ENCODE assay signal across 2 cellular contexts in the genomic region with DNA sequence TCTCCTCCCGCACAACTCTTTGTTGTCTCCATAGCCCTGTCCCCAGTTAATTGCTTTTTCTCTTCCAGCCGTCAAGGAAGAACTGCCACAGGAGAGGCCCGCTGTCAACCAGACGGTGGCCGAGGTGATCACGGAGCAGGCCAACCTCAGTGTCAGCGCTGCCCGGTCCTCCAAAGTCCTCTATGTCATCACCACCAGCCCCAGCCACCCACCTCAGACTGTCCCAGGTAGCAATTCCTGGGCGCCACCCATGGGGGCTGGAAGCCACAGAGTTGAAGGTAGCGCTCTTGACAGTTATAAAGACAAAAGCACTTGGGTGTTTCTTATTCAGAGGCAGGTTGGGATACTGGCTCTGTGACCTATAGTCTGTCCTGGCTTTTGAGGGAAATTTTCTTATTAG.
A peak's percentile ranks its signal among the peaks of the same experiment; 100 is the strongest.
TF ChIP-seq lines count a peak whose summit lies in the region.

No MANE protein-coding gene starts in this region.

TF ChIP-seq in K562, 482 proteins besides CTCF, POLR2A, EP300 and RAD21 (continued from another document):
- no peak for TF ChIP-seq HNRNPLL (IDR thresholded peaks at IDR 0.05; ENCODE audit: low read depth, low read length, poor library complexity, severe bottlenecking)
- TF ChIP-seq, protein P1, sequence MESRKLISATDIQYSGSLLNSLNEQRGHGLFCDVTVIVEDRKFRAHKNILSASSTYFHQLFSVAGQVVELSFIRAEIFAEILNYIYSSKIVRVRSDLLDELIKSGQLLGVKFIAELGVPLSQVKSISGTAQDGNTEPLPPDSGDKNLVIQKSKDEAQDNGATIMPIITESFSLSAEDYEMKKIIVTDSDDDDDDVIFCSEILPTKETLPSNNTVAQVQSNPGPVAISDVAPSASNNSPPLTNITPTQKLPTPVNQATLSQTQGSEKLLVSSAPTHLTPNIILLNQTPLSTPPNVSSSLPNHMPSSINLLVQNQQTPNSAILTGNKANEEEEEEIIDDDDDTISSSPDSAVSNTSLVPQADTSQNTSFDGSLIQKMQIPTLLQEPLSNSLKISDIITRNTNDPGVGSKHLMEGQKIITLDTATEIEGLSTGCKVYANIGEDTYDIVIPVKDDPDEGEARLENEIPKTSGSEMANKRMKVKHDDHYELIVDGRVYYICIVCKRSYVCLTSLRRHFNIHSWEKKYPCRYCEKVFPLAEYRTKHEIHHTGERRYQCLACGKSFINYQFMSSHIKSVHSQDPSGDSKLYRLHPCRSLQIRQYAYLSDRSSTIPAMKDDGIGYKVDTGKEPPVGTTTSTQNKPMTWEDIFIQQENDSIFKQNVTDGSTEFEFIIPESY (CRISPR knock-in tag; IDR thresholded peaks at IDR 0.05) = peak; percentile 85
- TF ChIP-seq MYBL2 (IDR thresholded peaks at IDR 0.05; ENCODE audit: low read depth) = no peak
- no peak for TF ChIP-seq MYBL2 (CRISPR knock-in tag; IDR thresholded peaks at IDR 0.05; ENCODE audit: borderline replicate concordance)
- no peak for TF ChIP-seq TOE1 (IDR thresholded peaks at IDR 0.05; ENCODE audit: borderline replicate concordance)
- no peak for TF ChIP-seq TOE1 (CRISPR knock-in tag; IDR thresholded peaks at IDR 0.05; ENCODE audit: borderline replicate concordance, low read depth)

TF ChIP-seq in GM23338, 12 proteins besides CTCF, POLR2A, EP300 and RAD21:
- TF ChIP-seq, protein P2, sequence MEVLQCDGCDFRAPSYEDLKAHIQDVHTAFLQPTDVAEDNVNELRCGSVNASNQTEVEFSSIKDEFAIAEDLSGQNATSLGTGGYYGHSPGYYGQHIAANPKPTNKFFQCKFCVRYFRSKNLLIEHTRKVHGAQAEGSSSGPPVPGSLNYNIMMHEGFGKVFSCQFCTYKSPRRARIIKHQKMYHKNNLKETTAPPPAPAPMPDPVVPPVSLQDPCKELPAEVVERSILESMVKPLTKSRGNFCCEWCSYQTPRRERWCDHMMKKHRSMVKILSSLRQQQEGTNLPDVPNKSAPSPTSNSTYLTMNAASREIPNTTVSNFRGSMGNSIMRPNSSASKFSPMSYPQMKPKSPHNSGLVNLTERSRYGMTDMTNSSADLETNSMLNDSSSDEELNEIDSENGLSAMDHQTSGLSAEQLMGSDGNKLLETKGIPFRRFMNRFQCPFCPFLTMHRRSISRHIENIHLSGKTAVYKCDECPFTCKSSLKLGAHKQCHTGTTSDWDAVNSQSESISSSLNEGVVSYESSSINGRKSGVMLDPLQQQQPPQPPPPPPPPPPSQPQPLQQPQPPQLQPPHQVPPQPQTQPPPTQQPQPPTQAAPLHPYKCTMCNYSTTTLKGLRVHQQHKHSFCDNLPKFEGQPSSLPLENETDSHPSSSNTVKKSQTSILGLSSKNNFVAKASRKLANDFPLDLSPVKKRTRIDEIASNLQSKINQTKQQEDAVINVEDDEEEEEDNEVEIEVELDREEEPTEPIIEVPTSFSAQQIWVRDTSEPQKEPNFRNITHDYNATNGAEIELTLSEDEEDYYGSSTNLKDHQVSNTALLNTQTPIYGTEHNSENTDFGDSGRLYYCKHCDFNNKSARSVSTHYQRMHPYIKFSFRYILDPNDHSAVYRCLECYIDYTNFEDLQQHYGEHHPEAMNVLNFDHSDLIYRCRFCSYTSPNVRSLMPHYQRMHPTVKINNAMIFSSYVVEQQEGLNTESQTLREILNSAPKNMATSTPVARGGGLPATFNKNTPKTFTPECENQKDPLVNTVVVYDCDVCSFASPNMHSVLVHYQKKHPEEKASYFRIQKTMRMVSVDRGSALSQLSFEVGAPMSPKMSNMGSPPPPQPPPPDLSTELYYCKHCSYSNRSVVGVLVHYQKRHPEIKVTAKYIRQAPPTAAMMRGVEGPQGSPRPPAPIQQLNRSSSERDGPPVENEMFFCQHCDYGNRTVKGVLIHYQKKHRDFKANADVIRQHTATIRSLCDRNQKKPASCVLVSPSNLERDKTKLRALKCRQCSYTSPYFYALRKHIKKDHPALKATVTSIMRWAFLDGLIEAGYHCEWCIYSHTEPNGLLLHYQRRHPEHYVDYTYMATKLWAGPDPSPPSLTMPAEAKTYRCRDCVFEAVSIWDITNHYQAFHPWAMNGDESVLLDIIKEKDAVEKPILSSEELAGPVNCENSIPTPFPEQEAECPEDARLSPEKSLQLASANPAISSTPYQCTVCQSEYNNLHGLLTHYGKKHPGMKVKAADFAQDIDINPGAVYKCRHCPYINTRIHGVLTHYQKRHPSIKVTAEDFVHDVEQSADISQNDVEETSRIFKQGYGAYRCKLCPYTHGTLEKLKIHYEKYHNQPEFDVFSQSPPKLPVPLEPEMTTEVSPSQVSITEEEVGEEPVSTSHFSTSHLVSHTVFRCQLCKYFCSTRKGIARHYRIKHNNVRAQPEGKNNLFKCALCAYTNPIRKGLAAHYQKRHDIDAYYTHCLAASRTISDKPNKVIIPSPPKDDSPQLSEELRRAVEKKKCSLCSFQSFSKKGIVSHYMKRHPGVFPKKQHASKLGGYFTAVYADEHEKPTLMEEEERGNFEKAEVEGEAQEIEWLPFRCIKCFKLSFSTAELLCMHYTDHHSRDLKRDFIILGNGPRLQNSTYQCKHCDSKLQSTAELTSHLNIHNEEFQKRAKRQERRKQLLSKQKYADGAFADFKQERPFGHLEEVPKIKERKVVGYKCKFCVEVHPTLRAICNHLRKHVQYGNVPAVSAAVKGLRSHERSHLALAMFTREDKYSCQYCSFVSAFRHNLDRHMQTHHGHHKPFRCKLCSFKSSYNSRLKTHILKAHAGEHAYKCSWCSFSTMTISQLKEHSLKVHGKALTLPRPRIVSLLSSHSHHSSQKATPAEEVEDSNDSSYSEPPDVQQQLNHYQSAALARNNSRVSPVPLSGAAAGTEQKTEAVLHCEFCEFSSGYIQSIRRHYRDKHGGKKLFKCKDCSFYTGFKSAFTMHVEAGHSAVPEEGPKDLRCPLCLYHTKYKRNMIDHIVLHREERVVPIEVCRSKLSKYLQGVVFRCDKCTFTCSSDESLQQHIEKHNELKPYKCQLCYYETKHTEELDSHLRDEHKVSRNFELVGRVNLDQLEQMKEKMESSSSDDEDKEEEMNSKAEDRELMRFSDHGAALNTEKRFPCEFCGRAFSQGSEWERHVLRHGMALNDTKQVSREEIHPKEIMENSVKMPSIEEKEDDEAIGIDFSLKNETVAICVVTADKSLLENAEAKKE (CRISPR knock-in tag; IDR thresholded peaks at IDR 0.05) = no peak
- TF ChIP-seq ZNF114 (CRISPR knock-in tag; IDR thresholded peaks at IDR 0.05) = no peak
- no peak for TF ChIP-seq ZNF331 (CRISPR knock-in tag; IDR thresholded peaks at IDR 0.05; ENCODE audit: low read depth)
- TF ChIP-seq, protein P3, sequence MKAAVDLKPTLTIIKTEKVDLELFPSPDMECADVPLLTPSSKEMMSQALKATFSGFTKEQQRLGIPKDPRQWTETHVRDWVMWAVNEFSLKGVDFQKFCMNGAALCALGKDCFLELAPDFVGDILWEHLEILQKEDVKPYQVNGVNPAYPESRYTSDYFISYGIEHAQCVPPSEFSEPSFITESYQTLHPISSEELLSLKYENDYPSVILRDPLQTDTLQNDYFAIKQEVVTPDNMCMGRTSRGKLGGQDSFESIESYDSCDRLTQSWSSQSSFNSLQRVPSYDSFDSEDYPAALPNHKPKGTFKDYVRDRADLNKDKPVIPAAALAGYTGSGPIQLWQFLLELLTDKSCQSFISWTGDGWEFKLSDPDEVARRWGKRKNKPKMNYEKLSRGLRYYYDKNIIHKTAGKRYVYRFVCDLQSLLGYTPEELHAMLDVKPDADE (IDR thresholded peaks at IDR 0.05) = no peak
- TF ChIP-seq EZH2 (IDR thresholded peaks at IDR 0.05; ENCODE audit: low read depth, unreplicated experiment) = no peak
- TF ChIP-seq CREB1 (CRISPR knock-in tag; IDR thresholded peaks at IDR 0.05; ENCODE audit: low read depth) = no peak
- no peak for TF ChIP-seq STAT1 (IDR thresholded peaks at IDR 0.05; ENCODE audit: unreplicated experiment)
- TF ChIP-seq EZH2phosphoT487 (IDR thresholded peaks at IDR 0.05; ENCODE audit: unreplicated experiment) = no peak
- TF ChIP-seq, protein P4, sequence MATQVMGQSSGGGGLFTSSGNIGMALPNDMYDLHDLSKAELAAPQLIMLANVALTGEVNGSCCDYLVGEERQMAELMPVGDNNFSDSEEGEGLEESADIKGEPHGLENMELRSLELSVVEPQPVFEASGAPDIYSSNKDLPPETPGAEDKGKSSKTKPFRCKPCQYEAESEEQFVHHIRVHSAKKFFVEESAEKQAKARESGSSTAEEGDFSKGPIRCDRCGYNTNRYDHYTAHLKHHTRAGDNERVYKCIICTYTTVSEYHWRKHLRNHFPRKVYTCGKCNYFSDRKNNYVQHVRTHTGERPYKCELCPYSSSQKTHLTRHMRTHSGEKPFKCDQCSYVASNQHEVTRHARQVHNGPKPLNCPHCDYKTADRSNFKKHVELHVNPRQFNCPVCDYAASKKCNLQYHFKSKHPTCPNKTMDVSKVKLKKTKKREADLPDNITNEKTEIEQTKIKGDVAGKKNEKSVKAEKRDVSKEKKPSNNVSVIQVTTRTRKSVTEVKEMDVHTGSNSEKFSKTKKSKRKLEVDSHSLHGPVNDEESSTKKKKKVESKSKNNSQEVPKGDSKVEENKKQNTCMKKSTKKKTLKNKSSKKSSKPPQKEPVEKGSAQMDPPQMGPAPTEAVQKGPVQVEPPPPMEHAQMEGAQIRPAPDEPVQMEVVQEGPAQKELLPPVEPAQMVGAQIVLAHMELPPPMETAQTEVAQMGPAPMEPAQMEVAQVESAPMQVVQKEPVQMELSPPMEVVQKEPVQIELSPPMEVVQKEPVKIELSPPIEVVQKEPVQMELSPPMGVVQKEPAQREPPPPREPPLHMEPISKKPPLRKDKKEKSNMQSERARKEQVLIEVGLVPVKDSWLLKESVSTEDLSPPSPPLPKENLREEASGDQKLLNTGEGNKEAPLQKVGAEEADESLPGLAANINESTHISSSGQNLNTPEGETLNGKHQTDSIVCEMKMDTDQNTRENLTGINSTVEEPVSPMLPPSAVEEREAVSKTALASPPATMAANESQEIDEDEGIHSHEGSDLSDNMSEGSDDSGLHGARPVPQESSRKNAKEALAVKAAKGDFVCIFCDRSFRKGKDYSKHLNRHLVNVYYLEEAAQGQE (IDR thresholded peaks at IDR 0.05; ENCODE audit: unreplicated experiment) = no peak
- no peak for TF ChIP-seq NANOG (IDR thresholded peaks at IDR 0.05; ENCODE audit: borderline replicate concordance)
- TF ChIP-seq POLR2AphosphoS5 (IDR thresholded peaks at IDR 0.05; ENCODE audit: low read depth) = no peak
- no peak for TF ChIP-seq JUNB (IDR thresholded peaks at IDR 0.05; ENCODE audit: unreplicated experiment)
